In the genomic region with DNA sequence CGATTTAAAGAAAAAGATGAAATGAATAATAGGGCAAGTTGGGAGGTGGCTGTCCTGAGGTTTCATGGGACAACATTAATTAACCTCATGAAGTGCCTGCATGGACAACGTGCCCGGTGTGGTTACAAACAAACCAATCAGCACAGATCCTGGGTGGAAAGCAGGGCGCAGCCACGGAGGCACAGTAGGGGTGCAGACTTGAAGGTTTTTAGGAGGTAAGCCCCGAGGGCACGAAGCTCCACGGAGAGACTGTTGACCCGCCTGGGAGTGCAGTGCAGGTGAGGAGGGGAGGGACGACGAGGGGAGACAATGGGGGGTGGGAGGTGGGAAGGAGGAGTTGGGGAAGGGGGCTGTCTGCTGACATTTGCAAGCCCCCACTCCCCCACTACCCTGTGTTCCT, we compare ENCODE assay signal across 8 cellular contexts. TPM values are rescaled to one million over a fixed set of nuclear protein-coding genes. Genes with fewer than 3 reads are reported as not detected.
DNase-seq lines count a peak whose midpoint lies in the region; ATAC-seq and TF ChIP-seq lines count a peak whose summit lies in the region.

No MANE protein-coding gene starts in this region.

- in situ Hi-C loops in Panc1 (cut with HindIII; ENCODE audit: low pct_unique_long_range_greater_than_20kb, low sequenced_read_pairs), result loop anchor here (25.0 kb wide), 1 partner anchor 157 kb away; no protein-coding TSS in a partner anchor

- POLR2A ChIA-PET in Caco-2 (lab: Charles Lee) (interaction anchor here (0.6 to 2.6 kb wide), 5 partner anchors 13 to 157 kb away, joined by 3 to 19 read pairs (median 3); no protein-coding TSS in a partner anchor), Panc1 (lab: Charles Lee) (interaction anchor here (0.6 to 0.9 kb wide), 2 partner anchors 8 to 154 kb away, joined by 4 to 5 read pairs; no protein-coding TSS in a partner anchor)

- H3K36me3 ChIP-seq in Caco-2 (ENCODE audit: control insufficient read depth, insufficient read depth, low read length) (no peaks in the 10 kb centered on the region), Panc1 (ENCODE audit: control insufficient read depth, insufficient read depth, low read length) (no peaks in the 10 kb centered on the region; the same call in 1 of the 2 replicates)

- BruUV-seq in Caco-2 (replicated peaks; lab: Mats Ljungman, UMichigan), result no TSS peak
- no TSS peak for BruUV-seq in Panc1 (replicated peaks; lab: Mats Ljungman, UMichigan)

- H3K27ac Mint-ChIP-seq in Caco-2 (ENCODE audit: unreplicated experiment), result peak overlapping the region; percentile 94

- peak overlapping the region; percentile 90 for H3K4me3 Mint-ChIP-seq in Caco-2 (ENCODE audit: unreplicated experiment)

- H3K9me3 ChIP-seq in Caco-2 (no peaks in the 10 kb centered on the region), Panc1 (ENCODE audit: control insufficient read depth, insufficient read depth, low read depth, low read length) (no peaks in the 10 kb centered on the region)

- H3K4me3 ChIP-seq in Caco-2 (ENCODE audit: low read depth, low read length), result peak overlapping the region; percentile 36
- peak overlapping the region; percentile 72 to 91 for H3K4me3 ChIP-seq in Panc1 (ENCODE audit: low read depth in 2 of 2, low read length in 2 of 2)
- H3K4me3 ChIP-seq in epithelial cell of proximal tubule (ENCODE audit: low read depth, low read length), result peak overlapping the region; percentile 90

- intact Hi-C loops in Caco-2 (cut with micrococcal nuclease; ENCODE audit: unreplicated experiment), result loop anchor here (2.0 kb wide), 1 partner anchor 156 kb away; no protein-coding TSS in a partner anchor
- intact Hi-C loops in Panc1 (cut with micrococcal nuclease; ENCODE audit: unreplicated experiment), result no loop called here
- intact Hi-C loops in posterior vena cava (cut with DNase I), result no loop called here

- no peaks in the 10 kb centered on the region for H3K9me3 Mint-ChIP-seq in Caco-2 (ENCODE audit: unreplicated experiment)

- H3K4me1 Mint-ChIP-seq in Caco-2 (ENCODE audit: low read depth, unreplicated experiment), result peaks cover 64% of the 10 kb centered on the region

- DNase-seq in Caco-2, result no peak
- DNase-seq in Panc1 (ENCODE audit: low read depth, low spot score), result no peak
- no peak for DNase-seq in epithelial cell of proximal tubule (ENCODE audit: low read depth)
- peak; percentile 58 for DNase-seq in posterior vena cava (ENCODE audit: low spot score)
- DNase-seq in NCI-H524 (lab: John Stamatoyannopoulos, UW), result no peak
- no peak for DNase-seq in COR-L47 (lab: John Stamatoyannopoulos, UW)
- DNase-seq in globus pallidus (ENCODE audit: low spot score), result no peak
- no peak for DNase-seq in NK-92 treated with Interleukin-12 subunit alpha and Interleukin-12 subunit beta, amount 100 ng/mL, for 24 hours (lab: John Stamatoyannopoulos, UW)

- no peaks in the 10 kb centered on the region for H3K27me3 ChIP-seq in Caco-2 (replicated peaks; ENCODE audit: control insufficient read depth, insufficient read depth, low read length)
- H3K27me3 ChIP-seq in Panc1 (ENCODE audit: control insufficient read depth, insufficient read depth, low read length), result no peaks in the 10 kb centered on the region

- peak overlapping the region; percentile 95 for H3K27ac ChIP-seq in Panc1 (ENCODE audit: low read length)

- H3K36me3 Mint-ChIP-seq in Caco-2 (ENCODE audit: insufficient read depth, unreplicated experiment), result peaks cover 14% of the 10 kb centered on the region

- ATAC-seq in Panc1, result no peak

- peaks cover 35% of the 10 kb centered on the region for H3K4me1 ChIP-seq in Caco-2
- H3K4me1 ChIP-seq in Panc1 (ENCODE audit: control insufficient read depth, insufficient read depth, low read length), result peaks cover 30% of the 10 kb centered on the region

- CTCF ChIA-PET in Caco-2 (lab: Charles Lee), result interaction anchor here (0.6 to 3.9 kb wide), 14 partner anchors 9 to 157 kb away, joined by 3 to 61 read pairs (median 6); no protein-coding TSS in a partner anchor
- CTCF ChIA-PET in Panc1 (lab: Charles Lee), result interaction anchor here (0.8 kb wide), 1 partner anchor 601 kb away, joined by 3 read pairs; no protein-coding TSS in a partner anchor

- H3K27me3 Mint-ChIP-seq in Caco-2 (ENCODE audit: insufficient read depth, unreplicated experiment), result no peaks in the 10 kb centered on the region

- no peak for TF ChIP-seq CTCF in Caco-2 (IDR thresholded peaks at IDR 0.05; ENCODE audit: insufficient read depth in 1 of 2, low read depth in 1 of 2, low read length in 1 of 2, severe bottlenecking in 1 of 2, unreplicated experiment in 1 of 2)
- TF ChIP-seq CTCF in Panc1 (IDR thresholded peaks at IDR 0.05), result no peak
- no peak for TF ChIP-seq CTCF in epithelial cell of proximal tubule (conservative IDR thresholded peaks at IDR 0.05; ENCODE audit: low read depth, low read length)

RNA-seq across cellular contexts. Expression of gene RIPK4, which starts 2.3 kb away (rescaled TPM):
- total RNA-seq in Caco-2 (2022) (24.1 and 25.4 TPM in 2 replicates), Panc1 (2021; ENCODE audit: unreplicated experiment) (67.4 TPM), epithelial cell of proximal tubule (20.2 and 23.4 TPM in 2 replicates), posterior vena cava (1 to 10 TPM in 1 of 2 donors, under 1 TPM in 1; 0.69 to 1.0 TPM)
- polyA plus RNA-seq in Panc1 (2012; ENCODE audit: insufficient read length), result 76.4 TPM

Comparison
In these comparisons a context has a peak if more than half of its experiments do, and no peak if none do; other contexts are left out.
1. H3K4me3 ChIP-seq: peak in every context shown above with its lines; median percentile 90 in epithelial cell of proximal tubule; 82 in Panc1; 36 in Caco-2.
2. RNA of gene RIPK4, which starts 2.3 kb away (total RNA-seq): 67.4 TPM in Panc1 (single experiment), 24.1 to 25.4 TPM in Caco-2 and 20.2 to 23.4 TPM in epithelial cell of proximal tubule; 0.69 to 1.0 TPM in posterior vena cava; every median in the first group is over 10 times any median in the second.